Comparison of ENCODE assay signal across 1 cellular context in the genomic region with DNA sequence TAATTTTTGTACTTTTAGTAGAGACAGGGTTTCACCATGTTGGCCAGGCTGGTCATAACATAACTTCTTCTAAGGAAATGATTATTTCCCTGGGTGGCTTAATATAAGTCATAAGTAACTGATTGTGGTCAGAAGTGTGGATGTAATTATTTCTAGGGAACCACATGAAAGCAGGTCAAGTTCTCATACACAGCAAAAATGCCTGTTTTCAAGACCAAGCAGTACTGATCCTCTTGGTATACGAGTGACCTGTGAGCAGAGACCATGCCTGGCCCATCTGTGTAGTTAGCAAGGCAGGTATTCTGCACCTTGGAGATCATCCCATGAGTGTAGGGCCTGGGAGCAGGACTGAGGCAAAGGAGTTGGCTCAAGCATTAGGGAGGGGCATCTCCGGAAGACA.
TF ChIP-seq lines count a peak whose summit lies in the region.

No MANE protein-coding gene starts in this region.

TF ChIP-seq in K562, 482 proteins besides CTCF, POLR2A, EP300 and RAD21 (continued from another document):
- TF ChIP-seq NR2F6 (CRISPR knock-in tag; IDR thresholded peaks at IDR 0.05): no peak
- no peak for TF ChIP-seq ILK (tag; IDR thresholded peaks at IDR 0.05; ENCODE audit: borderline replicate concordance, low read depth)
- TF ChIP-seq, protein P1, sequence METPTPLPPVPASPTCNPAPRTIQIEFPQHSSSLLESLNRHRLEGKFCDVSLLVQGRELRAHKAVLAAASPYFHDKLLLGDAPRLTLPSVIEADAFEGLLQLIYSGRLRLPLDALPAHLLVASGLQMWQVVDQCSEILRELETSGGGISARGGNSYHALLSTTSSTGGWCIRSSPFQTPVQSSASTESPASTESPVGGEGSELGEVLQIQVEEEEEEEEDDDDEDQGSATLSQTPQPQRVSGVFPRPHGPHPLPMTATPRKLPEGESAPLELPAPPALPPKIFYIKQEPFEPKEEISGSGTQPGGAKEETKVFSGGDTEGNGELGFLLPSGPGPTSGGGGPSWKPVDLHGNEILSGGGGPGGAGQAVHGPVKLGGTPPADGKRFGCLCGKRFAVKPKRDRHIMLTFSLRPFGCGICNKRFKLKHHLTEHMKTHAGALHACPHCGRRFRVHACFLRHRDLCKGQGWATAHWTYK (CRISPR knock-in tag; IDR thresholded peaks at IDR 0.05): no peak
- no peak for TF ChIP-seq C11orf30 (IDR thresholded peaks at IDR 0.05; ENCODE audit: low read depth)
- TF ChIP-seq, protein P2, sequence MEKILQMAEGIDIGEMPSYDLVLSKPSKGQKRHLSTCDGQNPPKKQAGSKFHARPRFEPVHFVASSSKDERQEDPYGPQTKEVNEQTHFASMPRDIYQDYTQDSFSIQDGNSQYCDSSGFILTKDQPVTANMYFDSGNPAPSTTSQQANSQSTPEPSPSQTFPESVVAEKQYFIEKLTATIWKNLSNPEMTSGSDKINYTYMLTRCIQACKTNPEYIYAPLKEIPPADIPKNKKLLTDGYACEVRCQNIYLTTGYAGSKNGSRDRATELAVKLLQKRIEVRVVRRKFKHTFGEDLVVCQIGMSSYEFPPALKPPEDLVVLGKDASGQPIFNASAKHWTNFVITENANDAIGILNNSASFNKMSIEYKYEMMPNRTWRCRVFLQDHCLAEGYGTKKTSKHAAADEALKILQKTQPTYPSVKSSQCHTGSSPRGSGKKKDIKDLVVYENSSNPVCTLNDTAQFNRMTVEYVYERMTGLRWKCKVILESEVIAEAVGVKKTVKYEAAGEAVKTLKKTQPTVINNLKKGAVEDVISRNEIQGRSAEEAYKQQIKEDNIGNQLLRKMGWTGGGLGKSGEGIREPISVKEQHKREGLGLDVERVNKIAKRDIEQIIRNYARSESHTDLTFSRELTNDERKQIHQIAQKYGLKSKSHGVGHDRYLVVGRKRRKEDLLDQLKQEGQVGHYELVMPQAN (IDR thresholded peaks at IDR 0.05; ENCODE audit: borderline replicate concordance): no peak
- no peak for TF ChIP-seq FOXK2 (conservative IDR thresholded peaks at IDR 0.05 in 1 of 2, IDR thresholded peaks at IDR 0.05 in 1 of 2; ENCODE audit: low read depth in 2 of 2)
- no peak for TF ChIP-seq ZNF445 (CRISPR knock-in tag; IDR thresholded peaks at IDR 0.05; ENCODE audit: low read depth)
- no peak for TF ChIP-seq KLF6 (CRISPR knock-in tag; IDR thresholded peaks at IDR 0.05; ENCODE audit: borderline replicate concordance)
- TF ChIP-seq, protein P3, sequence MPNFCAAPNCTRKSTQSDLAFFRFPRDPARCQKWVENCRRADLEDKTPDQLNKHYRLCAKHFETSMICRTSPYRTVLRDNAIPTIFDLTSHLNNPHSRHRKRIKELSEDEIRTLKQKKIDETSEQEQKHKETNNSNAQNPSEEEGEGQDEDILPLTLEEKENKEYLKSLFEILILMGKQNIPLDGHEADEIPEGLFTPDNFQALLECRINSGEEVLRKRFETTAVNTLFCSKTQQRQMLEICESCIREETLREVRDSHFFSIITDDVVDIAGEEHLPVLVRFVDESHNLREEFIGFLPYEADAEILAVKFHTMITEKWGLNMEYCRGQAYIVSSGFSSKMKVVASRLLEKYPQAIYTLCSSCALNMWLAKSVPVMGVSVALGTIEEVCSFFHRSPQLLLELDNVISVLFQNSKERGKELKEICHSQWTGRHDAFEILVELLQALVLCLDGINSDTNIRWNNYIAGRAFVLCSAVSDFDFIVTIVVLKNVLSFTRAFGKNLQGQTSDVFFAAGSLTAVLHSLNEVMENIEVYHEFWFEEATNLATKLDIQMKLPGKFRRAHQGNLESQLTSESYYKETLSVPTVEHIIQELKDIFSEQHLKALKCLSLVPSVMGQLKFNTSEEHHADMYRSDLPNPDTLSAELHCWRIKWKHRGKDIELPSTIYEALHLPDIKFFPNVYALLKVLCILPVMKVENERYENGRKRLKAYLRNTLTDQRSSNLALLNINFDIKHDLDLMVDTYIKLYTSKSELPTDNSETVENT (CRISPR knock-in tag; IDR thresholded peaks at IDR 0.05): no peak
- TF ChIP-seq CHCHD3 (CRISPR knock-in tag; IDR thresholded peaks at IDR 0.05): no peak
